ENCODE assay signal across 28 cellular contexts in genomic region chr1:247281001-247281574, GRCh38. TPM values are rescaled to one million over a fixed set of nuclear protein-coding genes. Genes with fewer than 3 reads are reported as not detected.
DNase-seq lines count a peak whose midpoint lies in the region; ATAC-seq and TF ChIP-seq lines count a peak whose summit lies in the region.
"Had no signal": no experiment of that assay in that cellular context is flagged by ENCODE, and none has a peak within 500 bp of the region (broad histone marks: within the 10 kb centered on the region; RNA-seq: fewer than 3 reads in every experiment).

No MANE protein-coding gene starts in this region.

- ATAC-seq in left cardiac atrium: no peak
- no peak for ATAC-seq in activated T-cell treated with anti-CD3 and anti-CD28 coated beads, Interleukin-2, amount 50 U/mL, for 72 hours (replicated peaks in 1 of 2)
- ATAC-seq: gastroesophageal sphincter, GM12878, left colon had no signal

- no peak overlapping the region for H3K4me3 Mint-ChIP-seq in neural crest cell
- H3K4me3 Mint-ChIP-seq in CD14-positive monocyte: no peak overlapping the region
- H3K4me3 Mint-ChIP-seq in activated T-cell treated with anti-CD3 and anti-CD28 coated beads, Interleukin-2, amount 50 U/mL, for 72 hours: no peak overlapping the region
- H3K4me3 Mint-ChIP-seq: activated CD4-positive, alpha-beta memory T cell treated with anti-CD3 and anti-CD28 coated beads for 36 hours; CD4-positive, alpha-beta T cell; nephron progenitor cell had no signal

- H3K27me3 Mint-ChIP-seq in neural crest cell (ENCODE audit: low read depth) (no peaks in the 10 kb centered on the region), CD14-positive monocyte (ENCODE audit: low read depth in 3 of 3) (no peaks in the 10 kb centered on the region)
- H3K27me3 Mint-ChIP-seq in activated T-cell treated with anti-CD3 and anti-CD28 coated beads, Interleukin-2, amount 50 U/mL, for 72 hours (ENCODE audit: low read depth): no peaks in the 10 kb centered on the region
- H3K27me3 Mint-ChIP-seq: activated CD4-positive, alpha-beta memory T cell treated with anti-CD3 and anti-CD28 coated beads for 36 hours; CD4-positive, alpha-beta T cell had no signal

- H3K4me1 Mint-ChIP-seq in neural crest cell: no peaks in the 10 kb centered on the region
- H3K4me1 Mint-ChIP-seq in CD14-positive monocyte: no peaks in the 10 kb centered on the region
- H3K4me1 Mint-ChIP-seq in activated T-cell treated with anti-CD3 and anti-CD28 coated beads, Interleukin-2, amount 50 U/mL, for 72 hours (ENCODE audit: low read depth): no peaks in the 10 kb centered on the region

- DNase-seq in EL (peak; percentile 62), M059J (ENCODE audit: low read depth) (peak; percentile 50), choroid plexus epithelial cell (ENCODE audit: low read depth) (peak; percentile 22), neural crest cell (ENCODE audit: low read depth, low spot score) (no peak), left cardiac atrium (no peak), CD14-positive monocyte (ENCODE audit: low spot score) (no peak), KBM-7 (no peak)
- DNase-seq in activated T-cell treated with anti-CD3 and anti-CD28 coated beads, Interleukin-2, amount 50 U/mL, for 72 hours: no peak
- DNase-seq: activated CD4-positive, alpha-beta memory T cell treated with anti-CD3 and anti-CD28 coated beads for 36 hours; amygdala; CD4-positive, alpha-beta T cell; central memory CD4-positive, alpha-beta T cell; DMS 273 treated with DMSO at 0.1 percent for 48 hours; H7; left colon; midbrain; MM.1S; NCI-H1436; NCI-H526; nephron progenitor cell; stimulated activated CD4-positive, alpha-beta T cell treated with anti-CD3 and anti-CD28 coated beads, Interleukin-2, amount 100 ng/mL, for 24 hours; stimulated activated naive CD4-positive, alpha-beta T cell had no signal

- H3K4me3 ChIP-seq in choroid plexus epithelial cell (ENCODE audit: low read depth, low read length): no peak overlapping the region
- H3K4me3 ChIP-seq: gastroesophageal sphincter, GM12878, thoracic aorta had no signal

- H3K36me3 Mint-ChIP-seq in neural crest cell (ENCODE audit: low read depth) (peaks cover 7% of the 10 kb centered on the region), CD14-positive monocyte (no peaks in the 10 kb centered on the region)
- H3K36me3 Mint-ChIP-seq in activated T-cell treated with anti-CD3 and anti-CD28 coated beads, Interleukin-2, amount 50 U/mL, for 72 hours (ENCODE audit: insufficient read depth in 2 of 2): peaks cover under 1 to 3% of the 10 kb centered on the region in 2 donors
- H3K36me3 Mint-ChIP-seq: activated CD4-positive, alpha-beta memory T cell treated with anti-CD3 and anti-CD28 coated beads for 36 hours had no signal

- in situ Hi-C loops in KBM-7 (cut with MboI; ENCODE audit: low pct_unique_long_range_greater_than_20kb, low sequenced_read_pairs): no loop called here

- peaks cover 4% of the 10 kb centered on the region for H3K9me3 Mint-ChIP-seq in neural crest cell
- H3K9me3 Mint-ChIP-seq in CD14-positive monocyte: peaks cover 9 to 34% (median 21%) of the 10 kb centered on the region in 7 donors
- H3K9me3 Mint-ChIP-seq in activated T-cell treated with anti-CD3 and anti-CD28 coated beads, Interleukin-2, amount 50 U/mL, for 72 hours: peaks cover 4 to 6% of the 10 kb centered on the region in 2 donors
- H3K9me3 Mint-ChIP-seq: CD4-positive, alpha-beta T cell had no signal

- intact Hi-C loops in left cardiac atrium (cut with DNase I): no loop called here
- intact Hi-C loops in CD14-positive monocyte (cut with micrococcal nuclease): no loop called here

- TF ChIP-seq CTCF in choroid plexus epithelial cell (conservative IDR thresholded peaks at IDR 0.05; ENCODE audit: low read depth, low read length) (no peak), neural crest cell (conservative IDR thresholded peaks at IDR 0.05) (no peak), CD14-positive monocyte (IDR thresholded peaks at IDR 0.05) (no peak)

- peak overlapping the region; percentile 47 for H3K27ac Mint-ChIP-seq in neural crest cell (ENCODE audit: unreplicated experiment)
- no peak overlapping the region for H3K27ac Mint-ChIP-seq in CD14-positive monocyte
- no peak overlapping the region for H3K27ac Mint-ChIP-seq in activated T-cell treated with anti-CD3 and anti-CD28 coated beads, Interleukin-2, amount 50 U/mL, for 72 hours
- H3K27ac Mint-ChIP-seq: activated CD4-positive, alpha-beta memory T cell treated with anti-CD3 and anti-CD28 coated beads for 36 hours; CD4-positive, alpha-beta T cell; nephron progenitor cell had no signal

RNA-seq across cellular contexts. Expression of gene VN1R5, which starts 25.2 kb away (rescaled TPM):
- not detected in 2 replicates for total RNA-seq in M059J (2014; rRNA removed; shearing (Covaris generic))
- total RNA-seq in neural crest cell (not detected in 2 replicates), left cardiac atrium (not detected)
- polyA plus RNA-seq in CD14-positive monocyte: not detected
- total RNA-seq in activated T-cell treated with anti-CD3 and anti-CD28 coated beads, Interleukin-2, amount 50 U/mL, for 72 hours: not detected
- total RNA-seq: activated CD4-positive, alpha-beta memory T cell treated with anti-CD3 and anti-CD28 coated beads for 36 hours; CD4-positive, alpha-beta T cell; gastroesophageal sphincter; GM12878; H7; left colon; posterior vena cava; skeletal muscle tissue; thoracic aorta had no signal
- polyA plus RNA-seq: esophagus, GM12878 had no signal

RNA-seq across cellular contexts. Expression of gene ZNF496, which starts 50.6 kb away (rescaled TPM):
- total RNA-seq in M059J (2014; rRNA removed; shearing (Covaris generic)): 26.4 and 28.0 TPM in 2 replicates
- total RNA-seq in neural crest cell (64.2 and 65.5 TPM in 2 replicates), left cardiac atrium (10 to 100 TPM; 12.2 to 16.4 TPM)
- polyA plus RNA-seq in CD14-positive monocyte: 1 to 10 TPM; 1.6 to 2.4 TPM
- total RNA-seq in activated T-cell treated with anti-CD3 and anti-CD28 coated beads, Interleukin-2, amount 50 U/mL, for 72 hours: 10 to 100 TPM; 29.7 to 32.9 TPM

Comparison
In these comparisons a context has a peak if more than half of its experiments do, and no peak if none do; other contexts are left out.
1. DNase-seq: peak in EL (single experiment), M059J (single experiment) and choroid plexus epithelial cell (single experiment); none in neural crest cell (single experiment), left cardiac atrium (single experiment), CD14-positive monocyte (single experiment), KBM-7 (single experiment) and activated T-cell treated with anti-CD3 and anti-CD28 coated beads, Interleukin-2, amount 50 U/mL, for 72 hours (0 of 2).